Comparison of ENCODE assay signal across 10 cellular contexts in genomic region chr9:106921989-106922388, GRCh38. TPM values are rescaled to one million over a fixed set of nuclear protein-coding genes. Genes with fewer than 3 reads are reported as not detected.
A peak's percentile ranks its signal among the peaks of the same experiment; 100 is the strongest.
DNase-seq lines count a peak whose midpoint lies in the region; ATAC-seq and TF ChIP-seq lines count a peak whose summit lies in the region.
"Had no signal": no experiment of that assay in that cellular context is flagged by ENCODE, and none has a peak within 500 bp of the region (broad histone marks: within the 10 kb centered on the region; RNA-seq: fewer than 3 reads in every experiment).

No MANE protein-coding gene starts in this region.

- no peak overlapping the region for H4K8ac ChIP-seq in H9 (replicated peaks; ENCODE audit: insufficient read length, low read depth, low read length)

- POLR2A ChIA-PET in A673 (lab: Charles Lee; ENCODE audit: low non-redundant PET) = interaction anchor here (0.6 kb wide), 1 partner anchor 23 kb away, joined by 8 read pairs; no protein-coding TSS in a partner anchor

- no peaks in the 10 kb centered on the region for H3K9me2 ChIP-seq in Karpas-422 (replicated peaks; ENCODE audit: insufficient read depth, low read length)

- peak overlapping the region; percentile 81 for H3K27ac Mint-ChIP-seq in endothelial cell (ENCODE audit: unreplicated experiment)
- peak overlapping the region; percentile 97 for H3K27ac Mint-ChIP-seq in nephron progenitor cell
- H3K27ac Mint-ChIP-seq in H9 = no peak overlapping the region; a peak in 1 of 7 replicates

- no peak overlapping the region for H3K56ac ChIP-seq in H9 (ENCODE audit: insufficient read length, low read depth, low read length)

- peak overlapping the region; percentile 87 for H3K27ac ChIP-seq in A673 (ENCODE audit: low read depth, low read length, poor library complexity, severe bottlenecking)
- H3K27ac ChIP-seq in Karpas-422 (ENCODE audit: low read length) = no peak overlapping the region
- H3K27ac ChIP-seq in H9 (ENCODE audit: insufficient read length, low read depth, low read length) = no peak overlapping the region

- H2BK120ac ChIP-seq in H9 (ENCODE audit: low read depth, low read length, poor library complexity, severe bottlenecking) = no peak overlapping the region

- CTCF ChIA-PET in A673 (lab: Charles Lee) = no interaction called here

- H4K20me1 ChIP-seq in Karpas-422 (ENCODE audit: insufficient read depth, low read depth, low read length) = no peaks in the 10 kb centered on the region
- H4K20me1 ChIP-seq in H9 (ENCODE audit: control insufficient read depth, insufficient read depth, insufficient read length) = no peaks in the 10 kb centered on the region

- TF ChIP-seq CTCF in A673 (conservative IDR thresholded peaks at IDR 0.05; ENCODE audit: low read depth, low read length) (no peak), endothelial cell (IDR thresholded peaks at IDR 0.05; ENCODE audit: unreplicated experiment) (no peak), nephron progenitor cell (IDR thresholded peaks at IDR 0.05) (no peak), H9 (conservative IDR thresholded peaks at IDR 0.05) (no peak)

- peaks cover 23% of the 10 kb centered on the region for H3K36me3 ChIP-seq in A673 (ENCODE audit: insufficient read depth, low read length, poor library complexity, severe bottlenecking)
- H3K36me3 ChIP-seq in Karpas-422 (ENCODE audit: insufficient read depth, low read length) = no peaks in the 10 kb centered on the region

- no peak overlapping the region for H2BK20ac ChIP-seq in H9 (ENCODE audit: low read depth, low read length, poor library complexity, severe bottlenecking)

- H3K4me1 Mint-ChIP-seq in endothelial cell (ENCODE audit: unreplicated experiment) (peaks cover 25% of the 10 kb centered on the region), nephron progenitor cell (peaks cover 34% of the 10 kb centered on the region), H9 (peaks cover 33 to 37% of the 10 kb centered on the region in 2 experiments)

- no peaks in the 10 kb centered on the region for H3K79me2 ChIP-seq in Karpas-422 (ENCODE audit: low read length)
- peaks cover 11% of the 10 kb centered on the region; the same call in 1 of the 2 replicates for H3K79me2 ChIP-seq in H9 (ENCODE audit: insufficient read depth, low read length)

- peaks cover 4% of the 10 kb centered on the region for H3K27me3 Mint-ChIP-seq in endothelial cell (ENCODE audit: unreplicated experiment)
- no peaks in the 10 kb centered on the region for H3K27me3 Mint-ChIP-seq in nephron progenitor cell (ENCODE audit: low read depth, poor library complexity)
- H3K27me3 Mint-ChIP-seq in H9 (ENCODE audit: low read depth) = no peaks in the 10 kb centered on the region

- H3K4ac ChIP-seq in H9 (ENCODE audit: low read depth, low read length) = no peak overlapping the region

- peak overlapping the region; percentile 16; the same call in 1 of the 2 replicates for H2AFZ ChIP-seq in Karpas-422 (ENCODE audit: low read length)
- H2AFZ ChIP-seq in H9 (ENCODE audit: low read length) = no peak overlapping the region

- no peak overlapping the region for H4K5ac ChIP-seq in H9 (ENCODE audit: insufficient read length, low read depth, low read length)

- no peak overlapping the region for H2AK5ac ChIP-seq in H9 (ENCODE audit: insufficient read length, low read length)

- H2BK15ac ChIP-seq in H9 (ENCODE audit: low read depth, low read length) = no peak overlapping the region

- intact Hi-C loops in A673 (cut with micrococcal nuclease; ENCODE audit: unreplicated experiment) = loop anchor here (5.0 kb wide), 1 partner anchor 60 kb away; the partner anchor contains the start of gene ZNF462

- H3K23ac ChIP-seq in H9 (ENCODE audit: insufficient read length, low read depth, low read length) = no peak overlapping the region

- H3K4me1 ChIP-seq in A673 (ENCODE audit: insufficient read depth, low read length, poor library complexity, severe bottlenecking) (peaks cover 16% of the 10 kb centered on the region), Karpas-422 (ENCODE audit: low read length) (peaks cover 7% of the 10 kb centered on the region), H9 (ENCODE audit: insufficient read depth, low read length) (peaks cover 5% of the 10 kb centered on the region; the same call in 1 of the 2 replicates)

- H3K14ac ChIP-seq in H9 (ENCODE audit: insufficient read depth, low read length) = no peak overlapping the region

- no peak for ATAC-seq in HG03520 (IDR thresholded peaks at IDR 0.05; ENCODE audit: unreplicated experiment)
- ATAC-seq in HG03342 (IDR thresholded peaks at IDR 0.05; ENCODE audit: unreplicated experiment) = no peak

- H3K79me1 ChIP-seq in H9 (ENCODE audit: insufficient read depth, low read depth, low read length, poor library complexity, severe bottlenecking) = peaks cover 3% of the 10 kb centered on the region

- no peak overlapping the region for H3K18ac ChIP-seq in H9 (ENCODE audit: insufficient read length, low read depth, low read length)

- H3K4me3 Mint-ChIP-seq in endothelial cell (ENCODE audit: unreplicated experiment) (no peak overlapping the region), nephron progenitor cell (peak overlapping the region; percentile 64), H9 (no peak overlapping the region)

- no peaks in the 10 kb centered on the region for H3K23me2 ChIP-seq in H9 (ENCODE audit: insufficient read length, low read depth, low read length, poor library complexity, severe bottlenecking)

- H3K36me3 Mint-ChIP-seq in endothelial cell (ENCODE audit: low read depth, unreplicated experiment) (peaks cover 47% of the 10 kb centered on the region), nephron progenitor cell (ENCODE audit: low read depth) (peaks cover 100% of the 10 kb centered on the region), H9 (ENCODE audit: insufficient read depth in 1 of 3, low read depth in 3 of 3) (peaks cover 55 to 86% (median 65%) of the 10 kb centered on the region in 3 experiments)

- H3K9me3 ChIP-seq in A673 (ENCODE audit: low read depth, low read length, poor library complexity, severe bottlenecking) = no peaks in the 10 kb centered on the region
- no peaks in the 10 kb centered on the region for H3K9me3 ChIP-seq in Karpas-422 (ENCODE audit: low read length)
- H3K9me3 ChIP-seq in H9 (ENCODE audit: control insufficient read depth, low read depth, low read length) = no peaks in the 10 kb centered on the region

- H2BK5ac ChIP-seq in H9 (ENCODE audit: insufficient read length, low read length) = no peak overlapping the region

- no peak overlapping the region for H3K9ac ChIP-seq in Karpas-422 (ENCODE audit: low read length)
- H3K9ac ChIP-seq in H9 (ENCODE audit: extremely low read depth, insufficient read length, low read length) = no peak overlapping the region

- H3K4me3 ChIP-seq in A673 (ENCODE audit: low read depth, low read length, poor library complexity, severe bottlenecking) (no peak overlapping the region), Karpas-422 (ENCODE audit: low read length) (no peak overlapping the region)

- no peak overlapping the region for H3T11ph ChIP-seq in H9 (ENCODE audit: low read length)

- H3K9me3 Mint-ChIP-seq in endothelial cell (ENCODE audit: unreplicated experiment) (no peaks in the 10 kb centered on the region), nephron progenitor cell (peaks cover 84% of the 10 kb centered on the region), H9 (no peaks in the 10 kb centered on the region)

- no CpG with 5 or more reads among the region's 2 CpGs for WGBS in H9 (ENCODE audit: extremely low coverage, insufficient read length, low lambda C conversion rate)

- H4K91ac ChIP-seq in H9 (ENCODE audit: insufficient read length, low read depth, low read length) = no peak overlapping the region

- H3K27me3 ChIP-seq in A673 (replicated peaks; ENCODE audit: insufficient read depth, low read depth, low read length, poor library complexity) (no peaks in the 10 kb centered on the region), Karpas-422 (ENCODE audit: low read length) (no peaks in the 10 kb centered on the region), H9 (ENCODE audit: insufficient read depth, low read length) (no peaks in the 10 kb centered on the region)

- H2BK12ac ChIP-seq in H9 (ENCODE audit: insufficient read length, low read depth, low read length) = no peak overlapping the region

- H3K4me2 ChIP-seq in Karpas-422 (ENCODE audit: low read depth, low read length, poor library complexity, severe bottlenecking) = no peak overlapping the region
- no peak overlapping the region for H3K4me2 ChIP-seq in H9 (ENCODE audit: insufficient read depth, insufficient read length, low read length)

- no peak for DNase-seq in A673 (ENCODE audit: low spot score)
- DNase-seq in Karpas-422 = no peak
- DNase-seq in endothelial cell (ENCODE audit: low spot score) = no peak
- no peak for DNase-seq in nephron progenitor cell
- DNase-seq in NCI-H2227 (lab: John Stamatoyannopoulos, UW; ENCODE audit: unreplicated experiment) = no peak
- DNase-seq in H9 = no peak
- DNase-seq: activated CD4-positive, alpha-beta T cell treated with anti-CD3 and anti-CD28 coated beads, Interleukin-2, amount 50 U/mL, for 1 hour; activated naive CD4-positive, alpha-beta T cell treated with anti-CD3 and anti-CD28 coated beads, Interleukin-2, amount 50 U/mL, for 16 hours had no signal

- no TSS peak for BruUV-seq in A673 (replicated peaks; lab: Mats Ljungman, UMichigan)

RNA-seq across cellular contexts. Expression of gene ZNF462, which starts 59.0 kb away (rescaled TPM):
- total RNA-seq in A673 (2021) (38.4 and 40.5 TPM in 2 replicates), endothelial cell (ENCODE audit: unreplicated experiment) (98.3 TPM), H9 (2021) (159 and 164 TPM in 2 replicates)
- total RNA-seq in Karpas-422 (2014; rRNA removed; shearing (Covaris generic); ENCODE audit: low replicate concordance) = not detected in 2 replicates

Comparison
In these comparisons a context has a peak if more than half of its experiments do, and no peak if none do; other contexts are left out.
1. H3K27ac Mint-ChIP-seq: peak in endothelial cell (single experiment) and nephron progenitor cell (single experiment); none in H9 (0 of 3).
2. RNA of gene ZNF462, which starts 59.0 kb away (total RNA-seq): 159 to 164 TPM in H9, 98.3 TPM in endothelial cell (single experiment) and 38.4 to 40.5 TPM in A673; not detected in Karpas-422; every median in the first group is over 10 times any median in the second.